In the genomic region with DNA sequence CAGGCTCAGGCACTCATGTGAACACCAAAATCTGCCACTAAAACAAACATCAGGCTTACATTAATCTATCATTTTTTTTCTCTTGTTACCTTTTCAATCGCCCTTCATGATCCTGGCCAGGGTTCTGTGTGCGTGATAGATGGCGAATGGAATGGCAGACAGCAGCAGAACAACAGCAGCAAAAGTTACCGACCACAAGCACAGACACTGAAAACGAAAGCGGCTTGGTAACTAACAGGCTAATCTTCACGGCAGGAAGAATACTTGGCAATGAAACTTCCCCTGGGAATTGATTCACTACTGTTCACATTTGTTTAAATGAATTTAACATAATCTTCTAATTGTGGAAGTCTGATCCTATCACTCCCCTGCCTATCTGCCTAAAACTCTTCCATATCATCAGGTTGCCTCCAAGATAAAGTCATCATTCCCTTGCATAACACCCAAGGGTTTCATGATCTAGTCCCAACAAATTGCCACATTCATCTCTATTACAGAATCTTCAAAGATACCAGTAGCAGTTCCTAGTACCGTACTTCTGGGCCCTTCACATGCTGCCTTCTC, we compare ENCODE assay signal across 2 cellular contexts.
TF ChIP-seq lines count a peak whose summit lies in the region.

No MANE protein-coding gene starts in this region.

TF ChIP-seq in GM12878, 131 proteins besides CTCF, POLR2A, EP300 and RAD21:
- TF ChIP-seq PAX5 (IDR thresholded peaks at IDR 0.05; ENCODE audit: borderline replicate concordance, low read depth, low read length), result no peak
- TF ChIP-seq MEF2A (IDR thresholded peaks at IDR 0.05; ENCODE audit: insufficient read depth, low read depth, low read length), result no peak
- no peak for TF ChIP-seq RCOR1 (conservative IDR thresholded peaks at IDR 0.05; ENCODE audit: low read depth, low read length)
- no peak for TF ChIP-seq MYB (IDR thresholded peaks at IDR 0.05; ENCODE audit: borderline replicate concordance, low read depth, low read length)
- TF ChIP-seq BACH1 (IDR thresholded peaks at IDR 0.05; ENCODE audit: borderline replicate concordance), result no peak
- TF ChIP-seq, protein P1, sequence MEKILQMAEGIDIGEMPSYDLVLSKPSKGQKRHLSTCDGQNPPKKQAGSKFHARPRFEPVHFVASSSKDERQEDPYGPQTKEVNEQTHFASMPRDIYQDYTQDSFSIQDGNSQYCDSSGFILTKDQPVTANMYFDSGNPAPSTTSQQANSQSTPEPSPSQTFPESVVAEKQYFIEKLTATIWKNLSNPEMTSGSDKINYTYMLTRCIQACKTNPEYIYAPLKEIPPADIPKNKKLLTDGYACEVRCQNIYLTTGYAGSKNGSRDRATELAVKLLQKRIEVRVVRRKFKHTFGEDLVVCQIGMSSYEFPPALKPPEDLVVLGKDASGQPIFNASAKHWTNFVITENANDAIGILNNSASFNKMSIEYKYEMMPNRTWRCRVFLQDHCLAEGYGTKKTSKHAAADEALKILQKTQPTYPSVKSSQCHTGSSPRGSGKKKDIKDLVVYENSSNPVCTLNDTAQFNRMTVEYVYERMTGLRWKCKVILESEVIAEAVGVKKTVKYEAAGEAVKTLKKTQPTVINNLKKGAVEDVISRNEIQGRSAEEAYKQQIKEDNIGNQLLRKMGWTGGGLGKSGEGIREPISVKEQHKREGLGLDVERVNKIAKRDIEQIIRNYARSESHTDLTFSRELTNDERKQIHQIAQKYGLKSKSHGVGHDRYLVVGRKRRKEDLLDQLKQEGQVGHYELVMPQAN (conservative IDR thresholded peaks at IDR 0.05), result no peak

TF ChIP-seq in HepG2, 621 proteins besides CTCF, POLR2A, EP300 and RAD21:
- TF ChIP-seq RBM22 (optimal IDR thresholded peaks at IDR 0.05; ENCODE audit: low read length), result peak; percentile 65
- TF ChIP-seq, protein P2, sequence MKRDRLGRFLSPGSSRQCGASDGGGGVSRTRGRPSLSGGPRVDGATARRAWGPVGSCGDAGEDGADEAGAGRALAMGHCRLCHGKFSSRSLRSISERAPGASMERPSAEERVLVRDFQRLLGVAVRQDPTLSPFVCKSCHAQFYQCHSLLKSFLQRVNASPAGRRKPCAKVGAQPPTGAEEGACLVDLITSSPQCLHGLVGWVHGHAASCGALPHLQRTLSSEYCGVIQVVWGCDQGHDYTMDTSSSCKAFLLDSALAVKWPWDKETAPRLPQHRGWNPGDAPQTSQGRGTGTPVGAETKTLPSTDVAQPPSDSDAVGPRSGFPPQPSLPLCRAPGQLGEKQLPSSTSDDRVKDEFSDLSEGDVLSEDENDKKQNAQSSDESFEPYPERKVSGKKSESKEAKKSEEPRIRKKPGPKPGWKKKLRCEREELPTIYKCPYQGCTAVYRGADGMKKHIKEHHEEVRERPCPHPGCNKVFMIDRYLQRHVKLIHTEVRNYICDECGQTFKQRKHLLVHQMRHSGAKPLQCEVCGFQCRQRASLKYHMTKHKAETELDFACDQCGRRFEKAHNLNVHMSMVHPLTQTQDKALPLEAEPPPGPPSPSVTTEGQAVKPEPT (CRISPR knock-in tag; IDR thresholded peaks at IDR 0.05; ENCODE audit: low read depth), result no peak
